8 cellular contexts compared by ENCODE assay signal in genomic region chr15:92809064-92809879, GRCh38.
DNase-seq lines count a peak whose midpoint lies in the region; TF ChIP-seq lines count a peak whose summit lies in the region.

No MANE protein-coding gene starts in this region.

- peaks cover 32% of the 10 kb centered on the region for H3K4me1 ChIP-seq in SJSA1 (replicated peaks)

- H3K36me3 Mint-ChIP-seq in HFFc6 (ENCODE audit: low read depth): peaks cover 8% of the 10 kb centered on the region; the same call in 1 of the 2 replicates
- peaks cover 2% of the 10 kb centered on the region for H3K36me3 Mint-ChIP-seq in activated naive CD4-positive, alpha-beta T cell treated with anti-CD3 and anti-CD28 coated beads, Interleukin-2, amount 10 ng/mL, durations not matched to agents 7 days and 5 days

- H3K27ac ChIP-seq in SJSA1 (peak overlapping the region; percentile 93), temporal lobe (ENCODE audit: low read depth, low read length) (peak overlapping the region; percentile 99)

- no peaks in the 10 kb centered on the region; the same call in 1 of the 2 replicates for H3K9me3 Mint-ChIP-seq in HFFc6
- no peaks in the 10 kb centered on the region for H3K9me3 Mint-ChIP-seq in activated naive CD4-positive, alpha-beta T cell treated with anti-CD3 and anti-CD28 coated beads, Interleukin-2, amount 10 ng/mL, durations not matched to agents 7 days and 5 days

- peak overlapping the region; percentile 44 for H3K4me3 ChIP-seq in SJSA1

- peak; percentile 97 for DNase-seq in GM10248 (ENCODE audit: extremely low spot score)
- peak; percentile 95 for DNase-seq in HFFc6
- DNase-seq in MV-4-11 (lab: John Stamatoyannopoulos, UW): peak; percentile 97
- peak; percentile 98 for DNase-seq in SJSA1 (ENCODE audit: low read depth in 1 of 2, low spot score in 2 of 2)
- DNase-seq in activated naive CD4-positive, alpha-beta T cell treated with anti-CD3 and anti-CD28 coated beads, Interleukin-2, amount 10 ng/mL, durations not matched to agents 7 days and 5 days: peak; percentile 99
- DNase-seq in germinal center (ENCODE audit: low spot score): peak; percentile 97
- peak; percentile 94 for DNase-seq in occipital lobe (lab: John Stamatoyannopoulos, UW)

- no peaks in the 10 kb centered on the region for H3K27me3 ChIP-seq in SJSA1 (replicated peaks)

- POLR2A ChIA-PET in GM10248 (lab: Yijun Ruan, JAX): interaction anchor here (0.6 to 3.3 kb wide), 13 partner anchors 11 to 165 kb away, joined by 3 to 22 read pairs (median 5); partner anchors contain the start of gene CHD2

- H3K36me3 ChIP-seq in SJSA1: no peaks in the 10 kb centered on the region

- peak overlapping the region; percentile 85 for H3K4me3 Mint-ChIP-seq in HFFc6
- H3K4me3 Mint-ChIP-seq in activated naive CD4-positive, alpha-beta T cell treated with anti-CD3 and anti-CD28 coated beads, Interleukin-2, amount 10 ng/mL, durations not matched to agents 7 days and 5 days: peak overlapping the region; percentile 81

- no peaks in the 10 kb centered on the region; the same call in none of the 2 replicates for H3K27me3 Mint-ChIP-seq in HFFc6 (ENCODE audit: insufficient read depth)
- H3K27me3 Mint-ChIP-seq in activated naive CD4-positive, alpha-beta T cell treated with anti-CD3 and anti-CD28 coated beads, Interleukin-2, amount 10 ng/mL, durations not matched to agents 7 days and 5 days: no peaks in the 10 kb centered on the region

- H3K4me1 Mint-ChIP-seq in HFFc6 (ENCODE audit: low read depth): peaks cover 61% of the 10 kb centered on the region
- H3K4me1 Mint-ChIP-seq in activated naive CD4-positive, alpha-beta T cell treated with anti-CD3 and anti-CD28 coated beads, Interleukin-2, amount 10 ng/mL, durations not matched to agents 7 days and 5 days: peaks cover 59% of the 10 kb centered on the region

- CTCF ChIA-PET in GM10248 (lab: Yijun Ruan, JAX): interaction anchor here (0.8 to 5.4 kb wide), 29 partner anchors 8 to 180 kb away, joined by 3 to 104 read pairs (median 5); partner anchors contain the start of gene CHD2
- CTCF ChIA-PET in activated naive CD4-positive, alpha-beta T cell treated with anti-CD3 and anti-CD28 coated beads, Interleukin-2, amount 10 ng/mL, durations not matched to agents 7 days and 5 days (lab: Charles Lee): interaction anchor here (0.8 to 6.6 kb wide), 15 partner anchors 10 to 112 kb away, joined by 3 to 54 read pairs (median 9); partner anchors contain the start of gene CHD2

- TF ChIP-seq CTCF in GM10248 (IDR thresholded peaks at IDR 0.05; ENCODE audit: control extremely low read depth, extremely low read depth, low read depth, missing control alignments) (peak; percentile 84), HFFc6 (IDR thresholded peaks at IDR 0.05) (peak; percentile 99)

- H3K27ac Mint-ChIP-seq in HFFc6: peak overlapping the region; percentile 97
- H3K27ac Mint-ChIP-seq in activated naive CD4-positive, alpha-beta T cell treated with anti-CD3 and anti-CD28 coated beads, Interleukin-2, amount 10 ng/mL, durations not matched to agents 7 days and 5 days: peak overlapping the region; percentile 99

- no peaks in the 10 kb centered on the region for H3K9me3 ChIP-seq in SJSA1 (replicated peaks)

Comparison
In these comparisons a context has a peak if more than half of its experiments do, and no peak if none do; other contexts are left out.
1. Peak in every context shown above with its lines: DNase-seq, H3K4me3 ChIP-seq and H3K27ac ChIP-seq.